ENCODE assay signal across 16 cellular contexts in the genomic region with DNA sequence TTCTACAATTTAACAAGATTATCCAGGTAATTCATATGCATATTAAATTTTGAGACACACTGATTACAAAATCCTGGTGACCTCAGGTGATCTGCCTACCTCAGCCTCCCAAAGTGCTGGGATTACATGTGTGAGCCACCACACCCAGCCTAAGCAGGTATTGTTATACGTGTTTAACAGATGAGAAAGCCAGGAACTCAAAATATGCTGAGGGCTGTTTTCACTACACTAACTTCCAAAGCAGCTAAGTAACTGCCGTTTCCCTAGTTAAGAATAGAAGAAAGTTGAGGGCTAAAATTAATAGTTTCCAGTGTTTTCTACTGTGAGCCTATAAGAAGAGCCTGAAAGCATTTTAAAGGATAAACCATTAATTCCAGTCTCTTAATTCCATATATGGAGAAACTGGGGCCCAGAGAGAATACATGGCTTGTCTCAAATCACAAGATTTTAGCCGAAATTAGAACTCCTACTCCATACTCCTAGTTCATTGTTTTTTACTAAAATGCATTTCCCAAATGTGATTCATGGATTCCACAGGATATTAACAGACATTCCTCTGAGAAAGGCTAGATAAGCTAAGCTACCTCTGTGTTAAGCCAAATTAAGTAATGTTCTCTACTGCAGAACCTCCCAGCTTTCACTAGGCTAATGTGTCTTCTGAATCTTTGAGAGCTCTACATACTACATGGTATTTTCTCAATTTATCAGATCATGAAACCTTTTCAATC. TPM values are rescaled to one million over a fixed set of nuclear protein-coding genes. Genes with fewer than 3 reads are reported as not detected.
DNase-seq lines count a peak whose midpoint lies in the region; ATAC-seq and TF ChIP-seq lines count a peak whose summit lies in the region.
"Had no signal": no experiment of that assay in that cellular context is flagged by ENCODE, and none has a peak within 500 bp of the region (broad histone marks: within the 10 kb centered on the region; RNA-seq: fewer than 3 reads in every experiment).

No MANE protein-coding gene starts in this region.

- no peaks in the 10 kb centered on the region for H3K36me3 ChIP-seq in mesendoderm (ENCODE audit: control insufficient read depth, insufficient read depth, low read length)

- peak; percentile 71 for DNase-seq in AG04449 (ENCODE audit: low read depth, low spot score)
- DNase-seq in HT1080 (ENCODE audit: low read depth), result peak; percentile 64
- no peak for DNase-seq in coronary artery (ENCODE audit: low spot score)
- DNase-seq in mesendoderm, result peak; percentile 30
- no peak for DNase-seq in progenitor cell of endocrine pancreas (ENCODE audit: low spot score, unreplicated experiment)
- DNase-seq in stimulated activated naive CD8-positive, alpha-beta T cell treated with anti-CD3 and anti-CD28 coated beads, Interleukin-15, Interleukin-2, amounts not matched to agents 100 U/mL and 50 U/mL, for 24 hours, result no peak
- no peak for DNase-seq in islet precursor cell
- DNase-seq: activated CD4-positive, alpha-beta T cell treated with anti-CD3 and anti-CD28 coated beads for 48 hours; activated effector memory CD4-positive, alpha-beta T cell treated with Interleukin-2 at 50 U/mL for 16 hours; CD4-positive, alpha-beta T cell; NCI-H1048; NCI-H748 treated with DMSO at 0.1 percent for 48 hours; stimulated activated CD4-positive, alpha-beta T cell treated with anti-CD3 and anti-CD28 coated beads, Interleukin-15, amount 100 ng/mL, for 24 hours had no signal

- WGBS in mesendoderm (ENCODE audit: extremely low coverage, insufficient coverage, low lambda C conversion rate), result no CpG with 5 or more reads among the region's 3 CpGs

- no peak overlapping the region for H3K4ac ChIP-seq in mesendoderm (ENCODE audit: low read depth, low read length)

- no peak overlapping the region for H2BK5ac ChIP-seq in mesendoderm (ENCODE audit: low read length)

- no peak overlapping the region for H4K8ac ChIP-seq in mesendoderm (ENCODE audit: low read depth, low read length)

- H3K18ac ChIP-seq in mesendoderm (ENCODE audit: low read length), result no peak overlapping the region

- H3K4me1 ChIP-seq in mesendoderm (ENCODE audit: control insufficient read depth, low read depth, low read length), result no peaks in the 10 kb centered on the region

- no peaks in the 10 kb centered on the region for H3K27me3 ChIP-seq in mesendoderm (ENCODE audit: insufficient read depth, low read length, poor library complexity)

- H3K23ac ChIP-seq in mesendoderm (ENCODE audit: low read length), result no peak overlapping the region

- no peak overlapping the region for H3K4me2 ChIP-seq in mesendoderm (ENCODE audit: low read length)

- H3K27ac ChIP-seq in coronary artery, result peak overlapping the region; percentile 72 to 88
- no peak overlapping the region for H3K27ac ChIP-seq in mesendoderm (ENCODE audit: low read depth, low read length)
- H3K27ac ChIP-seq: HL-60 had no signal

- H3K56ac ChIP-seq in mesendoderm (ENCODE audit: low read length), result no peak overlapping the region

- no peak overlapping the region for H4K5ac ChIP-seq in mesendoderm (ENCODE audit: low read length)

- H3K9ac ChIP-seq in mesendoderm (ENCODE audit: low read length), result no peak overlapping the region

- peaks cover 12% of the 10 kb centered on the region for H3K9me3 Mint-ChIP-seq in progenitor cell of endocrine pancreas (ENCODE audit: low read depth)

- no peak for ATAC-seq in stimulated activated naive CD8-positive, alpha-beta T cell treated with anti-CD3 and anti-CD28 coated beads, Interleukin-15, Interleukin-2, amounts not matched to agents 100 U/mL and 50 U/mL, for 24 hours
- ATAC-seq in GM21390 (IDR thresholded peaks at IDR 0.05; ENCODE audit: unreplicated experiment), result no peak
- ATAC-seq: stimulated activated effector memory CD8-positive, alpha-beta T cell treated with anti-CD3 and anti-CD28 coated beads, Interleukin-12 subunit alpha, Interleukin-12 subunit beta, amount 100 ng/mL, for 72 hours had no signal

- no peak overlapping the region for H3K4me3 ChIP-seq in AG04449 (ENCODE audit: low read depth, low read length)
- no peak overlapping the region for H3K4me3 ChIP-seq in coronary artery
- no peak overlapping the region for H3K4me3 ChIP-seq in mesendoderm (ENCODE audit: low read length)

- peaks cover 6% of the 10 kb centered on the region for H3K27me3 Mint-ChIP-seq in progenitor cell of endocrine pancreas
- H3K27me3 Mint-ChIP-seq: CD4-positive, alpha-beta T cell had no signal

- no peaks in the 10 kb centered on the region for H3K4me1 Mint-ChIP-seq in progenitor cell of endocrine pancreas (ENCODE audit: low read depth)
- H3K4me1 Mint-ChIP-seq: stimulated activated effector memory CD8-positive, alpha-beta T cell treated with anti-CD3 and anti-CD28 coated beads, Interleukin-12 subunit alpha, Interleukin-12 subunit beta, amount 100 ng/mL, for 72 hours had no signal

- no peak overlapping the region for H3K27ac Mint-ChIP-seq in progenitor cell of endocrine pancreas
- H3K27ac Mint-ChIP-seq: CD4-positive, alpha-beta T cell; stimulated activated effector memory CD8-positive, alpha-beta T cell treated with anti-CD3 and anti-CD28 coated beads, Interleukin-12 subunit alpha, Interleukin-12 subunit beta, amount 100 ng/mL, for 72 hours had no signal

- H3K79me1 ChIP-seq in mesendoderm (ENCODE audit: low read length), result no peaks in the 10 kb centered on the region

- H2AK5ac ChIP-seq in mesendoderm (ENCODE audit: low read length), result no peak overlapping the region

- no peak overlapping the region for H3K4me3 Mint-ChIP-seq in progenitor cell of endocrine pancreas (ENCODE audit: low read depth)
- H3K4me3 Mint-ChIP-seq: CD4-positive, alpha-beta T cell; stimulated activated effector memory CD8-positive, alpha-beta T cell treated with anti-CD3 and anti-CD28 coated beads, Interleukin-12 subunit alpha, Interleukin-12 subunit beta, amount 100 ng/mL, for 72 hours had no signal

- H3K79me2 ChIP-seq in mesendoderm (ENCODE audit: control insufficient read depth, insufficient read depth, low read length), result no peaks in the 10 kb centered on the region

- no peak overlapping the region for H2BK15ac ChIP-seq in mesendoderm (replicated peaks; ENCODE audit: low read depth)

- peaks cover 4% of the 10 kb centered on the region for H3K36me3 Mint-ChIP-seq in progenitor cell of endocrine pancreas (ENCODE audit: insufficient read depth)

- POLR2A ChIA-PET in AG04449 (lab: Yijun Ruan, JAX), result interaction anchor here (1.3 to 1.4 kb wide), 2 partner anchors 9 to 71 kb away, joined by 4 read pairs; no protein-coding TSS in a partner anchor

- no peak overlapping the region for H2BK120ac ChIP-seq in mesendoderm (ENCODE audit: low read depth, low read length)

- TF ChIP-seq CTCF in AG04449 (IDR thresholded peaks at IDR 0.05; ENCODE audit: insufficient read depth, low read length, missing control alignments), result no peak
- no peak for TF ChIP-seq CTCF in coronary artery (IDR thresholded peaks at IDR 0.05)
- no peak for TF ChIP-seq CTCF in progenitor cell of endocrine pancreas (IDR thresholded peaks at IDR 0.05; ENCODE audit: unreplicated experiment)

- CTCF ChIA-PET in AG04449 (lab: Yijun Ruan, JAX), result interaction anchor here (1.2 to 1.4 kb wide), 3 partner anchors 10 to 318 kb away, joined by 3 to 5 read pairs (median 3); partner anchors contain the start of gene LPCAT4

RNA-seq across cellular contexts. Expression of gene AVEN, which starts 17.0 kb away (rescaled TPM):
- 14.0 and 18.4 TPM in 2 replicates for total RNA-seq in HT1080 (2014; rRNA removed; shearing (Covaris generic))
- 12.8 and 16.2 TPM in 2 replicates for polyA plus RNA-seq in HT1080 (2015; cell fraction: cytosol; rRNA removed)
- 7.7 and 9.7 TPM in 2 replicates for polyA plus RNA-seq in HT1080 (2015; cell fraction: nucleus; rRNA removed)
- polyA plus RNA-seq in mesendoderm (2013, experiment 1 of 2), result 10.1 TPM
- 10.4 TPM for polyA plus RNA-seq in mesendoderm (2013, experiment 2 of 2)
- 14.4 and 15.5 TPM in 2 replicates for total RNA-seq in progenitor cell of endocrine pancreas

RNA-seq across cellular contexts. Expression of gene EMC7, which starts 45.6 kb away (rescaled TPM):
- 33.5 and 46.5 TPM in 2 replicates for total RNA-seq in HT1080 (2014; rRNA removed; shearing (Covaris generic))
- polyA plus RNA-seq in HT1080 (2015; cell fraction: cytosol; rRNA removed), result 88.9 and 89.5 TPM in 2 replicates
- polyA plus RNA-seq in HT1080 (2015; cell fraction: nucleus; rRNA removed), result 48.2 and 52.6 TPM in 2 replicates
- 58.7 TPM for polyA plus RNA-seq in mesendoderm (2013, experiment 1 of 2)
- polyA plus RNA-seq in mesendoderm (2013, experiment 2 of 2), result 56.7 TPM
- total RNA-seq in progenitor cell of endocrine pancreas, result 31.7 and 32.3 TPM in 2 replicates

RNA-seq across cellular contexts. Expression of gene PGBD4, which starts 45.9 kb away (rescaled TPM):
- total RNA-seq in HT1080 (2014; rRNA removed; shearing (Covaris generic)), result 2.9 and 3.0 TPM in 2 replicates
- 2.0 and 2.2 TPM in 2 replicates for polyA plus RNA-seq in HT1080 (2015; cell fraction: cytosol; rRNA removed)
- 4.2 and 5.2 TPM in 2 replicates for polyA plus RNA-seq in HT1080 (2015; cell fraction: nucleus; rRNA removed)
- 0.49 TPM for polyA plus RNA-seq in mesendoderm (2013, experiment 1 of 2)
- polyA plus RNA-seq in mesendoderm (2013, experiment 2 of 2), result 0.46 TPM
- 1.7 and 1.8 TPM in 2 replicates for total RNA-seq in progenitor cell of endocrine pancreas

Comparison
In these comparisons a context has a peak if more than half of its experiments do, and no peak if none do; other contexts are left out.
1. DNase-seq: peak in AG04449 (single experiment), HT1080 (single experiment) and mesendoderm (single experiment); none in coronary artery (single experiment), progenitor cell of endocrine pancreas (single experiment), stimulated activated naive CD8-positive, alpha-beta T cell treated with anti-CD3 and anti-CD28 coated beads, Interleukin-15, Interleukin-2, amounts not matched to agents 100 U/mL and 50 U/mL, for 24 hours (single experiment) and islet precursor cell (single experiment).